ENCODE assay signal across 8 cellular contexts in the genomic region with DNA sequence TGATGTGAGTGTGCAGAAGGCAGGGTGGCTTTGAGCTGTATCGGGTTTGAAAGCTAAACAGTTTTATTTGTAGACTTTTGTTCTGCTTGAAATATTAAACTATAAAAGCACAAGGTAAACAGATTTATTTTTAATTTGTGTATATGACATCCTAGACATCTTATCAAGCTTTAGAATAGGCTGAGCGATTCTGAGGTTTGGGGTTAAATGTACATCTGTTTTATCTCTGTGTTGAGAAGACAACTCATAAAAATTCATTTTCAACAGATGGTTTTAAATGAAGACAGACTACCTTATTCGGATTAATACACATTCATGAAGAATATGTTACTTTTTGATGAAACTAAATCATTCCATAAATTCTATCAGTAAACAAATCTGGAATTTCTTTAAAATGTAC.
"Had no signal": no experiment of that assay in that cellular context is flagged by ENCODE, and none has a peak within 500 bp of the region (broad histone marks: within the 10 kb centered on the region; RNA-seq: fewer than 3 reads in every experiment).

No MANE protein-coding gene starts in this region.

- DNase-seq: GDM1, GF-D8 had no signal

- ATAC-seq: GM12878 had no signal

- H3K4me3 ChIP-seq: GM12878 had no signal

- FAIRE-seq: G401.6, GM12878, GM12891, GM12892, GM18507, GM19239 had no signal
